10 cellular contexts compared by ENCODE assay signal in the genomic region with DNA sequence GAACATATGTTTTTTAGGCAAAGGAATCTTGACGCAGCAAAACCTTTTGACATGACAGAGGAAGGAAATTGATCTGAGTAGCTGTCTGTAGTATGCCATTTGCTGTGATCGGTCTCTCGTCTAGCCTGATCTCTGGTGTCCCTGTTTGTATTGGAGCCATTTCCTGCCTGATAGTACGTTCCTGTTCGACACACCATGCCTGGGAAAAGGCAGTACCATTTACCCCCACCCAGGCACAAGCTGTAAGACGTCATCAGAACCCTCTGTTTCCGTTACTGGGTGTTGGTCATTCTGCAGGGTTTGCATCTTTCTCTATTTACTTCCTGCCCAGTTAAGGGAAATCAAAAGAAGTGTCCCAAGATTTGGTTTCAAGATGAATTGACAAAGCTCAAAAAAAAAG.
DNase-seq lines count a peak whose midpoint lies in the region; ATAC-seq and TF ChIP-seq lines count a peak whose summit lies in the region.
"Had no signal": no experiment of that assay in that cellular context is flagged by ENCODE, and none has a peak within 500 bp of the region (broad histone marks: within the 10 kb centered on the region; RNA-seq: fewer than 3 reads in every experiment).

No MANE protein-coding gene starts in this region.

- intact Hi-C loops in colonic mucosa (cut with DNase I) (no loop called here), tibial artery (cut with DNase I; ENCODE audit: low total_unique reads) (no loop called here)

- no peaks in the 10 kb centered on the region for H3K27me3 ChIP-seq in colonic mucosa
- peaks cover 0 to 5% of the 10 kb centered on the region in 2 experiments for H3K27me3 ChIP-seq in mesenchymal stem cell (ENCODE audit: control insufficient read depth in 1 of 2, insufficient read depth in 1 of 2, low read length in 2 of 2)
- no peaks in the 10 kb centered on the region for H3K27me3 ChIP-seq in tibial artery
- peaks cover 2% of the 10 kb centered on the region; the same call in 1 of the 2 replicates for H3K27me3 ChIP-seq in H9 (ENCODE audit: insufficient read depth, low read length)
- H3K27me3 ChIP-seq: cardiac muscle cell, MG63 had no signal

- TF ChIP-seq CTCF in colonic mucosa (IDR thresholded peaks at IDR 0.05) (no peak), tibial artery (IDR thresholded peaks at IDR 0.05) (no peak), H9 (conservative IDR thresholded peaks at IDR 0.05) (no peak)

- H3K56ac ChIP-seq in H9 (ENCODE audit: insufficient read length, low read depth, low read length), result no peak overlapping the region

- H3K4ac ChIP-seq in mesenchymal stem cell (ENCODE audit: low read depth in 1 of 2, low read length in 2 of 2) (no peak overlapping the region), H9 (ENCODE audit: low read depth, low read length) (no peak overlapping the region)

- H4K8ac ChIP-seq in mesenchymal stem cell (ENCODE audit: low read length) (peak overlapping the region; percentile 93), H9 (replicated peaks; ENCODE audit: insufficient read length, low read depth, low read length) (no peak overlapping the region)

- peak overlapping the region; percentile 43 for H3K4me3 Mint-ChIP-seq in activated T-cell treated with anti-CD3 and anti-CD28 coated beads, Interleukin-2, amount 50 U/mL, for 4 hours
- no peak overlapping the region for H3K4me3 Mint-ChIP-seq in H9

- H3K36me3 Mint-ChIP-seq in activated T-cell treated with anti-CD3 and anti-CD28 coated beads, Interleukin-2, amount 50 U/mL, for 4 hours (ENCODE audit: insufficient read depth), result no peaks in the 10 kb centered on the region
- H3K36me3 Mint-ChIP-seq in H9 (ENCODE audit: insufficient read depth in 1 of 3, low read depth in 3 of 3), result no peaks in the 10 kb centered on the region

- peaks cover 25% of the 10 kb centered on the region for H3K4me1 Mint-ChIP-seq in activated T-cell treated with anti-CD3 and anti-CD28 coated beads, Interleukin-2, amount 50 U/mL, for 4 hours (ENCODE audit: low read depth)
- peaks cover 0 to 9% of the 10 kb centered on the region in 2 experiments; a peak in 1 of 4 replicates for H3K4me1 Mint-ChIP-seq in H9

- H3K23ac ChIP-seq in mesenchymal stem cell (ENCODE audit: low read length in 2 of 2), result no peak overlapping the region
- no peak overlapping the region for H3K23ac ChIP-seq in H9 (ENCODE audit: insufficient read length, low read depth, low read length)

- no peaks in the 10 kb centered on the region for H3K79me2 ChIP-seq in H9 (ENCODE audit: insufficient read depth, low read length)

- no peak overlapping the region for H2BK120ac ChIP-seq in mesenchymal stem cell (ENCODE audit: low read depth, low read length)
- H2BK120ac ChIP-seq in H9 (ENCODE audit: low read depth, low read length, poor library complexity, severe bottlenecking), result no peak overlapping the region

- no peak overlapping the region for H3T11ph ChIP-seq in H9 (ENCODE audit: low read length)

- no peak for ATAC-seq in activated T-cell treated with anti-CD3 and anti-CD28 coated beads, Interleukin-2, amount 50 U/mL, for 4 hours

- no peak for DNase-seq in activated T-cell treated with anti-CD3 and anti-CD28 coated beads, Interleukin-2, amount 50 U/mL, for 4 hours
- DNase-seq in activated T-cell treated with anti-CD3 and anti-CD28 coated beads for 4 hours (no peak), colonic mucosa (no peak), mesenchymal stem cell (peak; percentile 24), tibial artery (peak; percentile 53 to 64), T1000 (lab: John Stamatoyannopoulos, UW) (no peak), HuH-7.5 (ENCODE audit: low spot score) (no peak), H9 (no peak)
- DNase-seq: MG63 had no signal

- H2BK20ac ChIP-seq in H9 (ENCODE audit: low read depth, low read length, poor library complexity, severe bottlenecking), result no peak overlapping the region

- H4K5ac ChIP-seq in H9 (ENCODE audit: insufficient read length, low read depth, low read length), result no peak overlapping the region

- H3K23me2 ChIP-seq in H9 (ENCODE audit: insufficient read length, low read depth, low read length, poor library complexity, severe bottlenecking), result no peaks in the 10 kb centered on the region

- H2BK15ac ChIP-seq in mesenchymal stem cell (ENCODE audit: low read depth, poor library complexity, severe bottlenecking) (no peak overlapping the region), H9 (ENCODE audit: low read depth, low read length) (no peak overlapping the region)

- H3K9ac ChIP-seq in colonic mucosa (ENCODE audit: low read depth in 2 of 2, low read length in 2 of 2) (no peak overlapping the region), mesenchymal stem cell (ENCODE audit: low read length) (no peak overlapping the region), H9 (ENCODE audit: extremely low read depth, insufficient read length, low read length) (no peak overlapping the region)

- H3K9me3 ChIP-seq in colonic mucosa (no peaks in the 10 kb centered on the region), mesenchymal stem cell (ENCODE audit: control insufficient read depth, low read length) (no peaks in the 10 kb centered on the region), tibial artery (no peaks in the 10 kb centered on the region), H9 (ENCODE audit: control insufficient read depth, low read depth, low read length) (no peaks in the 10 kb centered on the region)
- H3K9me3 ChIP-seq: MG63 had no signal

- no peak overlapping the region for H2AFZ ChIP-seq in mesenchymal stem cell (ENCODE audit: low read depth, low read length)
- H2AFZ ChIP-seq in H9 (ENCODE audit: low read length), result no peak overlapping the region

- H3K27me3 Mint-ChIP-seq in activated T-cell treated with anti-CD3 and anti-CD28 coated beads, Interleukin-2, amount 50 U/mL, for 4 hours (ENCODE audit: low read depth), result no peaks in the 10 kb centered on the region
- H3K27me3 Mint-ChIP-seq in H9 (ENCODE audit: low read depth), result no peaks in the 10 kb centered on the region; the same call in 1 of the 2 replicates

- no peak overlapping the region for H3K27ac Mint-ChIP-seq in H9

- no peaks in the 10 kb centered on the region for H3K9me3 Mint-ChIP-seq in activated T-cell treated with anti-CD3 and anti-CD28 coated beads, Interleukin-2, amount 50 U/mL, for 4 hours
- no peaks in the 10 kb centered on the region for H3K9me3 Mint-ChIP-seq in H9

- H2AK5ac ChIP-seq in mesenchymal stem cell (ENCODE audit: low read length, severe bottlenecking) (no peak overlapping the region), H9 (ENCODE audit: insufficient read length, low read length) (no peak overlapping the region)

- H3K4me2 ChIP-seq in mesenchymal stem cell (ENCODE audit: low read length, poor library complexity, severe bottlenecking) (no peak overlapping the region), H9 (ENCODE audit: insufficient read depth, insufficient read length, low read length) (no peak overlapping the region)

- H3K14ac ChIP-seq in mesenchymal stem cell (ENCODE audit: low read length in 2 of 2), result no peak overlapping the region
- no peak overlapping the region for H3K14ac ChIP-seq in H9 (ENCODE audit: insufficient read depth, low read length)

- H3K4me1 ChIP-seq in colonic mucosa, result no peaks in the 10 kb centered on the region
- H3K4me1 ChIP-seq in mesenchymal stem cell (ENCODE audit: control insufficient read depth, insufficient read depth, low read depth, low read length), result no peaks in the 10 kb centered on the region
- H3K4me1 ChIP-seq in tibial artery, result no peaks in the 10 kb centered on the region
- H3K4me1 ChIP-seq in H9 (ENCODE audit: insufficient read depth, low read length), result no peaks in the 10 kb centered on the region

- H2BK5ac ChIP-seq in mesenchymal stem cell (ENCODE audit: low read depth, low read length, poor library complexity, severe bottlenecking), result no peak overlapping the region
- no peak overlapping the region for H2BK5ac ChIP-seq in H9 (ENCODE audit: insufficient read length, low read length)

- H3K18ac ChIP-seq in mesenchymal stem cell (ENCODE audit: low read depth in 1 of 2, low read length in 2 of 2), result peak overlapping the region; percentile 52 to 90
- H3K18ac ChIP-seq in H9 (ENCODE audit: insufficient read length, low read depth, low read length), result no peak overlapping the region

- H3K79me1 ChIP-seq in mesenchymal stem cell (replicated peaks; ENCODE audit: low read length, poor library complexity, severe bottlenecking) (no peaks in the 10 kb centered on the region), H9 (ENCODE audit: insufficient read depth, low read depth, low read length, poor library complexity, severe bottlenecking) (no peaks in the 10 kb centered on the region)

- H2BK12ac ChIP-seq in mesenchymal stem cell (ENCODE audit: low read length in 2 of 2), result peak overlapping the region in 1 of 2 experiments; percentile 75
- H2BK12ac ChIP-seq in H9 (ENCODE audit: insufficient read length, low read depth, low read length), result no peak overlapping the region

- no peak overlapping the region for H4K91ac ChIP-seq in mesenchymal stem cell (ENCODE audit: low read length)
- no peak overlapping the region for H4K91ac ChIP-seq in H9 (ENCODE audit: insufficient read length, low read depth, low read length)

- WGBS in mesenchymal stem cell, result 27% methylated on average over 5 of the region's 7 CpGs
- no CpG with 5 or more reads among the region's 7 CpGs for WGBS in H9 (ENCODE audit: extremely low coverage, insufficient read length, low lambda C conversion rate)

- H3K4me3 ChIP-seq in colonic mucosa, result no peak overlapping the region
- no peak overlapping the region for H3K4me3 ChIP-seq in mesenchymal stem cell (ENCODE audit: insufficient read depth in 1 of 2, low read depth in 1 of 2, low read length in 2 of 2)
- no peak overlapping the region for H3K4me3 ChIP-seq in tibial artery
- H3K4me3 ChIP-seq: cardiac muscle cell, MG63 had no signal

- peak overlapping the region; percentile 16 for H3K27ac ChIP-seq in colonic mucosa
- H3K27ac ChIP-seq in mesenchymal stem cell (ENCODE audit: low read length, poor library complexity, severe bottlenecking), result no peak overlapping the region
- no peak overlapping the region for H3K27ac ChIP-seq in tibial artery
- H3K27ac ChIP-seq in H9 (ENCODE audit: insufficient read length, low read depth, low read length), result no peak overlapping the region
- H3K27ac ChIP-seq: cardiac muscle cell had no signal

- H3K36me3 ChIP-seq in colonic mucosa (no peaks in the 10 kb centered on the region), mesenchymal stem cell (ENCODE audit: control insufficient read depth in 1 of 2, insufficient read depth in 2 of 2, low read depth in 1 of 2, low read length in 2 of 2) (no peaks in the 10 kb centered on the region), tibial artery (no peaks in the 10 kb centered on the region)
- H3K36me3 ChIP-seq: cardiac muscle cell, MG63 had no signal

- H4K20me1 ChIP-seq in H9 (ENCODE audit: control insufficient read depth, insufficient read depth, insufficient read length), result no peaks in the 10 kb centered on the region

Comparison
In these comparisons a context has a peak if more than half of its experiments do, and no peak if none do; other contexts are left out.
1. DNase-seq: peak in mesenchymal stem cell (single experiment) and tibial artery (2 of 2); none in activated T-cell treated with anti-CD3 and anti-CD28 coated beads, Interleukin-2, amount 50 U/mL, for 4 hours (single experiment), activated T-cell treated with anti-CD3 and anti-CD28 coated beads for 4 hours (single experiment), colonic mucosa (single experiment), T1000 (single experiment), HuH-7.5 (single experiment) and H9 (single experiment).